Comparison of ENCODE assay signal across 16 cellular contexts in genomic region chr11:126628450-126628789, GRCh38.
DNase-seq lines count a peak whose midpoint lies in the region; ATAC-seq and TF ChIP-seq lines count a peak whose summit lies in the region.
"Had no signal": no experiment of that assay in that cellular context is flagged by ENCODE, and none has a peak within 500 bp of the region (broad histone marks: within the 10 kb centered on the region; RNA-seq: fewer than 3 reads in every experiment).

No MANE protein-coding gene starts in this region.

- H3K79me2 ChIP-seq in GM23248 (ENCODE audit: insufficient read depth): no peaks in the 10 kb centered on the region

- H3K4me3 ChIP-seq in GM23248: no peak overlapping the region
- H3K4me3 ChIP-seq in SJCRH30: no peak overlapping the region
- H3K4me3 ChIP-seq: MG63 had no signal

- H3K36me3 ChIP-seq in GM23248 (ENCODE audit: low read depth) (no peaks in the 10 kb centered on the region), SJCRH30 (no peaks in the 10 kb centered on the region)
- H3K36me3 ChIP-seq: BE2C, MG63 had no signal

- H3K4me2 ChIP-seq in GM23248 (ENCODE audit: unreplicated experiment): peak overlapping the region; percentile 43

- H3K27ac Mint-ChIP-seq in brain: peak overlapping the region in 4 of 5 experiments; percentile 4 to 87 (median 65)
- H3K27ac Mint-ChIP-seq: CD4-positive, CD25-positive, alpha-beta regulatory T cell had no signal

- peaks cover 3% of the 10 kb centered on the region for H3K27me3 Mint-ChIP-seq in brain
- H3K27me3 Mint-ChIP-seq: CD4-positive, CD25-positive, alpha-beta regulatory T cell had no signal

- H3K36me3 Mint-ChIP-seq in brain: no peaks in the 10 kb centered on the region
- H3K36me3 Mint-ChIP-seq: CD4-positive, CD25-positive, alpha-beta regulatory T cell had no signal

- WGBS in GM23248 (ENCODE audit: low coverage in 1 of 2, low lambda C conversion rate in 2 of 2, missing lambda C conversion rate in 2 of 2), 2 experiments: 7 to 21% methylated on average over 1 of the region's 1 CpG

- H3K27ac ChIP-seq in GM23248 (peak overlapping the region; percentile 58), SJCRH30 (no peak overlapping the region)
- H3K27ac ChIP-seq: 22Rv1 had no signal

- no peaks in the 10 kb centered on the region for H3K9me3 Mint-ChIP-seq in brain

- H3K27me3 ChIP-seq in GM23248 (replicated peaks; ENCODE audit: insufficient read depth) (no peaks in the 10 kb centered on the region), SJCRH30 (no peaks in the 10 kb centered on the region)
- H3K27me3 ChIP-seq: BE2C, MG63 had no signal

- in situ Hi-C loops in GM23248 (cut with MboI): no loop called here

- H3K4me1 ChIP-seq in GM23248 (ENCODE audit: insufficient read depth) (peaks cover 18% of the 10 kb centered on the region), SJCRH30 (no peaks in the 10 kb centered on the region)
- H3K4me1 ChIP-seq: BE2C had no signal

- 0 out of 2 replicates have a peak overlapping the region, but pooled peaks have one; percentile 7 for H3K9ac ChIP-seq in GM23248

- no peak overlapping the region for H3K4me3 Mint-ChIP-seq in brain
- H3K4me3 Mint-ChIP-seq: CD4-positive, CD25-positive, alpha-beta regulatory T cell had no signal

- DNase-seq in NCI-H1092 treated with DMSO at 0.1 percent for 48 hours (lab: John Stamatoyannopoulos, UW) (peak; percentile 36), NCI-H1092 (lab: John Stamatoyannopoulos, UW) (no peak), GM23248 (no peak), pons (ENCODE audit: low spot score) (peak; percentile 3), SJCRH30 (no peak)
- DNase-seq: CD4-positive, CD25-positive, alpha-beta regulatory T cell; KBM-7; MG63; NCI-H187 treated with DMSO at 0.1 percent for 48 hours; NCI-H510A; Right ventricle myocardium superior; RPMI8226 had no signal

- H4K20me1 ChIP-seq in GM23248 (ENCODE audit: insufficient read depth): no peaks in the 10 kb centered on the region

- peaks cover 80% of the 10 kb centered on the region for H3K4me1 Mint-ChIP-seq in brain
- H3K4me1 Mint-ChIP-seq: CD4-positive, CD25-positive, alpha-beta regulatory T cell had no signal

- no peak for TF ChIP-seq CTCF in brain (conservative IDR thresholded peaks at IDR 0.05)

- peaks cover 20% of the 10 kb centered on the region for H3F3A ChIP-seq in GM23248 (ENCODE audit: insufficient read depth)

- H3K9me2 ChIP-seq in GM23248 (ENCODE audit: insufficient read depth): no peaks in the 10 kb centered on the region

- H2AFZ ChIP-seq in GM23248: no peak overlapping the region

- H3K9me3 ChIP-seq in GM23248 (ENCODE audit: low read depth) (no peaks in the 10 kb centered on the region), SJCRH30 (replicated peaks) (no peaks in the 10 kb centered on the region)
- H3K9me3 ChIP-seq: BE2C, MG63 had no signal

- ATAC-seq in HG02571 (IDR thresholded peaks at IDR 0.05; ENCODE audit: unreplicated experiment): no peak

Comparison
In these comparisons a context has a peak if more than half of its experiments do, and no peak if none do; other contexts are left out.
1. DNase-seq: peak in NCI-H1092 treated with DMSO at 0.1 percent for 48 hours (single experiment) and pons (single experiment); none in NCI-H1092 (single experiment), GM23248 (single experiment) and SJCRH30 (0 of 2).